1 cellular context compared by ENCODE assay signal in genomic region chr18:55395811-55396210, GRCh38.
TF ChIP-seq lines count a peak whose summit lies in the region.

No MANE protein-coding gene starts in this region.

TF ChIP-seq in GM23338, 12 proteins besides CTCF, POLR2A, EP300 and RAD21 (continued from another document):
- TF ChIP-seq ETS1 (IDR thresholded peaks at IDR 0.05), result no peak
- TF ChIP-seq JUNB (IDR thresholded peaks at IDR 0.05; ENCODE audit: unreplicated experiment), result no peak
- no peak for TF ChIP-seq EZH2 (IDR thresholded peaks at IDR 0.05; ENCODE audit: low read depth, unreplicated experiment)
- TF ChIP-seq EZH2phosphoT487 (IDR thresholded peaks at IDR 0.05; ENCODE audit: unreplicated experiment), result no peak
- no peak for TF ChIP-seq STAT1 (IDR thresholded peaks at IDR 0.05; ENCODE audit: unreplicated experiment)
- no peak for TF ChIP-seq CREB1 (CRISPR knock-in tag; IDR thresholded peaks at IDR 0.05; ENCODE audit: low read depth)
TF ChIP-seq in GM23338: peak in this region for 0.
